ENCODE assay signal across 2 cellular contexts in the genomic region with DNA sequence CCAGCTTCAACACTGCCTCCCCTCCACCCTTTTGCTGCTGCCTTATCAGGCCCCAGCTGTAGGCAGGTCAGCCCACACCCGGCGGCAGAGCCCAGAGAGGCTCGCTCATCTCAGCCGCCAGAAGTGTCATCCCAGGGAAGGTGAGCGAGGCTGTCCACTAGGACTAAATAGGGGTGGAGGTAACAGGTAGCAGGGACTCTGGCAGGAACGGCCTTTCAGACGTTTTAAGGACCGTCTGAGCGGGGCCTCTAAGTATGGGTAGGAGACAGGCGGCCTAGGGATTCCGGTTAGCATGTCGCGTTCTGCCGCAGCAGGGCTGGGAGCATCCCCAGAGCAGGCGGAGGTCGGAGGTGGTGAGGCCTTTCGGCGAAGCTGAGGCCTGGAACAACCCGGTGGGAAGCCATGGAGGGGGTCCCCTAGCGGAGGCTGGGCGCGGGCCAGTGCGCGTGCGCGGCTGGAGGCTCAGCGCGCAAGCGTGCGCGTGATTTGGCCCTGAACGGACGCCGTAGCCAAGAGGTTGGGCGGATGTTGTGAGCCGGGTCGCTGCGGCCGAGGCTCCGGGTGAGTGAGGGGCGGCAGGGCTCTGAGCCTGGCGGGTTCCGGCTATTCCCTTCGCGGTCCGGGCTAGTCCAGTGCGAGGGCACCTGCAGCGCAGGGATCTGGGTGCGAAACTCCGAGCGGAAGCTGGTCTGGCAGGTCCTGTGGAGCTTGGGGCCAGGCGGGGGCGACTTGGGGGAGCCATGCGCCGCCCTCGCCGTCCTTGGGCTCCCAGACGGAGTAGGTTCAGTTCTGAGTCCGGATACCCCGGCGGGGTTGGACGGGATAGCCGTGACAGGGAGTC.
TF ChIP-seq lines count a peak whose summit lies in the region.

MST1 (minus strand) TSS at position 429 of the 841 bp plus-strand sequence. CDS start 783 bp downstream, outside the sequence.
RNF123 (plus strand) TSS at position 512 of the 841 bp plus-strand sequence. CDS start 1,609 bp downstream, outside the sequence.

TF ChIP-seq in WTC11, 78 proteins besides CTCF, POLR2A, EP300 and RAD21 (continued from another document and continues in another):
- peak; percentile 62; the same call in 1 of the 2 replicates for TF ChIP-seq HMGXB4 (CRISPR knock-in tag; IDR thresholded peaks at IDR 0.05)
- TF ChIP-seq, protein P1, sequence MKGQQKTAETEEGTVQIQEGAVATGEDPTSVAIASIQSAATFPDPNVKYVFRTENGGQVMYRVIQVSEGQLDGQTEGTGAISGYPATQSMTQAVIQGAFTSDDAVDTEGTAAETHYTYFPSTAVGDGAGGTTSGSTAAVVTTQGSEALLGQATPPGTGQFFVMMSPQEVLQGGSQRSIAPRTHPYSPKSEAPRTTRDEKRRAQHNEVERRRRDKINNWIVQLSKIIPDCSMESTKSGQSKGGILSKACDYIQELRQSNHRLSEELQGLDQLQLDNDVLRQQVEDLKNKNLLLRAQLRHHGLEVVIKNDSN (CRISPR knock-in tag; IDR thresholded peaks at IDR 0.05): no peak
- no peak for TF ChIP-seq EMX1 (CRISPR knock-in tag; IDR thresholded peaks at IDR 0.05)
- peak; percentile 89 for TF ChIP-seq MYBL2 (CRISPR knock-in tag; IDR thresholded peaks at IDR 0.05)
- TF ChIP-seq, protein P2, sequence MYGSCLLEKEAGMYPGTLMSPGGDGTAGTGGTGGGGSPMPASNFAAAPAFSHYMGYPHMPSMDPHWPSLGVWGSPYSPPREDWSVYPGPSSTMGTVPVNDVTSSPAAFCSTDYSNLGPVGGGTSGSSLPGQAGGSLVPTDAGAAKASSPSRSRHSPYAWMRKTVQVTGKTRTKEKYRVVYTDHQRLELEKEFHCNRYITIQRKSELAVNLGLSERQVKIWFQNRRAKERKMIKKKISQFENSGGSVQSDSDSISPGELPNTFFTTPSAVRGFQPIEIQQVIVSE (CRISPR knock-in tag; IDR thresholded peaks at IDR 0.05; ENCODE audit: borderline replicate concordance): no peak
- no peak for TF ChIP-seq ATF6 (CRISPR knock-in tag; IDR thresholded peaks at IDR 0.05)
- TF ChIP-seq, protein P3, sequence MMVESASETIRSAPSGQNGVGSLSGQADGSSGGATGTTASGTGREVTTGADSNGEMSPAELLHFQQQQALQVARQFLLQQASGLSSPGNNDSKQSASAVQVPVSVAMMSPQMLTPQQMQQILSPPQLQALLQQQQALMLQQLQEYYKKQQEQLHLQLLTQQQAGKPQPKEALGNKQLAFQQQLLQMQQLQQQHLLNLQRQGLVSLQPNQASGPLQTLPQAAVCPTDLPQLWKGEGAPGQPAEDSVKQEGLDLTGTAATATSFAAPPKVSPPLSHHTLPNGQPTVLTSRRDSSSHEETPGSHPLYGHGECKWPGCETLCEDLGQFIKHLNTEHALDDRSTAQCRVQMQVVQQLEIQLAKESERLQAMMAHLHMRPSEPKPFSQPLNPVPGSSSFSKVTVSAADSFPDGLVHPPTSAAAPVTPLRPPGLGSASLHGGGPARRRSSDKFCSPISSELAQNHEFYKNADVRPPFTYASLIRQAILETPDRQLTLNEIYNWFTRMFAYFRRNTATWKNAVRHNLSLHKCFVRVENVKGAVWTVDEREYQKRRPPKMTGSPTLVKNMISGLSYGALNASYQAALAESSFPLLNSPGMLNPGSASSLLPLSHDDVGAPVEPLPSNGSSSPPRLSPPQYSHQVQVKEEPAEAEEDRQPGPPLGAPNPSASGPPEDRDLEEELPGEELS (CRISPR knock-in tag; IDR thresholded peaks at IDR 0.05): peak; percentile 79
- peak; percentile 88 for TF ChIP-seq SP1 (CRISPR knock-in tag; conservative IDR thresholded peaks at IDR 0.05)
- TF ChIP-seq PRRX2 (CRISPR knock-in tag; IDR thresholded peaks at IDR 0.05): no peak
- TF ChIP-seq ZNF423 (CRISPR knock-in tag; IDR thresholded peaks at IDR 0.05): no peak
- TF ChIP-seq TCF7 (CRISPR knock-in tag; IDR thresholded peaks at IDR 0.05; ENCODE audit: low read depth): 0 out of 2 replicates have a peak, but pooled peaks have one; percentile 51
- peak; percentile 62; the same call in 1 of the 2 replicates for TF ChIP-seq ZBTB21 (CRISPR knock-in tag; IDR thresholded peaks at IDR 0.05; ENCODE audit: borderline replicate concordance)
- TF ChIP-seq IRF2 (CRISPR knock-in tag; IDR thresholded peaks at IDR 0.05; ENCODE audit: borderline replicate concordance, low read depth): 0 out of 2 replicates have a peak, but pooled peaks have one; percentile 46

TF ChIP-seq in HepG2, 621 proteins besides CTCF, POLR2A, EP300 and RAD21 (continued from another document and continues in another):
- no peak for TF ChIP-seq ZBTB34 (CRISPR knock-in tag; IDR thresholded peaks at IDR 0.05)
- TF ChIP-seq ZNF513 (CRISPR knock-in tag; conservative IDR thresholded peaks at IDR 0.05): 0 out of 2 replicates have a peak, but pooled peaks have one; percentile 90
- no peak for TF ChIP-seq CENPT (CRISPR knock-in tag; IDR thresholded peaks at IDR 0.05; ENCODE audit: low read depth)
- peak; percentile 90 for TF ChIP-seq TRAFD1 (CRISPR knock-in tag; IDR thresholded peaks at IDR 0.05; ENCODE audit: borderline replicate concordance)
- TF ChIP-seq ZNF251 (CRISPR knock-in tag; IDR thresholded peaks at IDR 0.05): no peak
- no peak for TF ChIP-seq ZBTB42 (CRISPR knock-in tag; IDR thresholded peaks at IDR 0.05)
- no peak; the same call in 1 of the 2 replicates for TF ChIP-seq FOSL2 (CRISPR knock-in tag; IDR thresholded peaks at IDR 0.05)
- TF ChIP-seq, protein P4, sequence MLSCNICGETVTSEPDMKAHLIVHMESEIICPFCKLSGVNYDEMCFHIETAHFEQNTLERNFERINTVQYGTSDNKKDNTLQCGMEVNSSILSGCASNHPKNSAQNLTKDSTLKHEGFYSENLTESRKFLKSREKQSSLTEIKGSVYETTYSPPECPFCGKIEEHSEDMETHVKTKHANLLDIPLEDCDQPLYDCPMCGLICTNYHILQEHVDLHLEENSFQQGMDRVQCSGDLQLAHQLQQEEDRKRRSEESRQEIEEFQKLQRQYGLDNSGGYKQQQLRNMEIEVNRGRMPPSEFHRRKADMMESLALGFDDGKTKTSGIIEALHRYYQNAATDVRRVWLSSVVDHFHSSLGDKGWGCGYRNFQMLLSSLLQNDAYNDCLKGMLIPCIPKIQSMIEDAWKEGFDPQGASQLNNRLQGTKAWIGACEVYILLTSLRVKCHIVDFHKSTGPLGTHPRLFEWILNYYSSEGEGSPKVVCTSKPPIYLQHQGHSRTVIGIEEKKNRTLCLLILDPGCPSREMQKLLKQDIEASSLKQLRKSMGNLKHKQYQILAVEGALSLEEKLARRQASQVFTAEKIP (CRISPR knock-in tag; IDR thresholded peaks at IDR 0.05; ENCODE audit: borderline replicate concordance): no peak
- no peak for TF ChIP-seq RFXAP (CRISPR knock-in tag; IDR thresholded peaks at IDR 0.05; ENCODE audit: borderline replicate concordance)
- TF ChIP-seq PAX8 (CRISPR knock-in tag; IDR thresholded peaks at IDR 0.05; ENCODE audit: borderline replicate concordance): no peak
- TF ChIP-seq ZFAT (CRISPR knock-in tag; conservative IDR thresholded peaks at IDR 0.05): no peak; the same call in 1 of the 2 replicates
- TF ChIP-seq ZNF782 (CRISPR knock-in tag; IDR thresholded peaks at IDR 0.05; ENCODE audit: borderline replicate concordance): 0 out of 2 replicates have a peak, but pooled peaks have one; percentile 24
- no peak for TF ChIP-seq ZNF343 (CRISPR knock-in tag; IDR thresholded peaks at IDR 0.05)
- TF ChIP-seq, protein P5, sequence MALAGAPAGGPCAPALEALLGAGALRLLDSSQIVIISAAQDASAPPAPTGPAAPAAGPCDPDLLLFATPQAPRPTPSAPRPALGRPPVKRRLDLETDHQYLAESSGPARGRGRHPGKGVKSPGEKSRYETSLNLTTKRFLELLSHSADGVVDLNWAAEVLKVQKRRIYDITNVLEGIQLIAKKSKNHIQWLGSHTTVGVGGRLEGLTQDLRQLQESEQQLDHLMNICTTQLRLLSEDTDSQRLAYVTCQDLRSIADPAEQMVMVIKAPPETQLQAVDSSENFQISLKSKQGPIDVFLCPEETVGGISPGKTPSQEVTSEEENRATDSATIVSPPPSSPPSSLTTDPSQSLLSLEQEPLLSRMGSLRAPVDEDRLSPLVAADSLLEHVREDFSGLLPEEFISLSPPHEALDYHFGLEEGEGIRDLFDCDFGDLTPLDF (CRISPR knock-in tag; IDR thresholded peaks at IDR 0.05): no peak
- TF ChIP-seq ETS1 (CRISPR knock-in tag; IDR thresholded peaks at IDR 0.05): peak; percentile 20; the same call in 1 of the 2 replicates
- TF ChIP-seq ZNF609 (CRISPR knock-in tag; IDR thresholded peaks at IDR 0.05; ENCODE audit: borderline replicate concordance): peak; percentile 62; the same call in 1 of the 2 replicates
- TF ChIP-seq ZMAT3 (CRISPR knock-in tag; conservative IDR thresholded peaks at IDR 0.05): no peak
